8 cellular contexts compared by ENCODE assay signal in the genomic region with DNA sequence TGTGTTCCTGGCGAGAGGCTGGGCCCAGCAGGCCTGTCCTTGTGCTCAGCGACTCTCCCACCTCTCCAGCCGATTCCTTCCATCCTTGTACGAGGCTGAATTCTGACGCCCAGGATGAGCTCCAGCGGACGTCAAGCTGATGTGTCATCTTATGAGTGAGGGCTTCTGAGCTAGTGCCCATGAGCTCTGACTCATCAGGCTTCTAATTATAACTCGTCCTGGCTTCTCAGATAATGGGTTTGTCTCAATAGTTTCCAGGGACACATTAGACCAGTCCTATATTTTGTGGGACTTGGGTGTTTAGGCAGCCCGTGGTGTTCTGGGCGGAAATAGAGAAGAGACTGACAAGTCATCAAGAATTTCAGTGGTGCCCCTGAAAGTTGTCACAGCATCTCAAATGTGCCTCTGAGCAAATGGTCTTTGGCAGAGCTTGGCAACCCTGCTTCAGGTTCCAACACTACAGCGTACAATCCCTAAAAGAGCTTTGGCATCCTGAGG.
DNase-seq lines count a peak whose midpoint lies in the region; ATAC-seq and TF ChIP-seq lines count a peak whose summit lies in the region.

No MANE protein-coding gene starts in this region.

- no peak overlapping the region for H3K9ac ChIP-seq in fibroblast of lung (ENCODE audit: insufficient read depth, low read length)

- peak overlapping the region; percentile 42 for H3K4me2 ChIP-seq in fibroblast of lung (ENCODE audit: extremely low read depth, insufficient read depth, low read length)

- H3K27ac ChIP-seq in A673 (ENCODE audit: low read depth, low read length, poor library complexity, severe bottlenecking), result no peak overlapping the region
- H3K27ac ChIP-seq in fibroblast of lung (ENCODE audit: insufficient read depth, low read length), result peak overlapping the region; percentile 85

- H4K20me1 ChIP-seq in fibroblast of lung (ENCODE audit: control insufficient read depth, extremely low read depth, insufficient read depth, low read length), result no peaks in the 10 kb centered on the region

- DNase-seq in A673 (ENCODE audit: low spot score), result peak; percentile 91
- peak; percentile 76 for DNase-seq in HFF-Myc (ENCODE audit: extremely low read depth, low read depth)
- DNase-seq in UCSD-AML1 (lab: John Stamatoyannopoulos, UW; ENCODE audit: unreplicated experiment), result peak; percentile 53
- peak; percentile 96 for DNase-seq in fibroblast of lung (ENCODE audit: low read depth in 2 of 2)
- peak; percentile 96 for DNase-seq in skeletal muscle cell (ENCODE audit: low read depth)
- no peak for DNase-seq in glutamatergic neuron
- DNase-seq in NAMALWA (ENCODE audit: low spot score), result no peak

- H3K4me3 ChIP-seq in A673 (ENCODE audit: low read depth, low read length, poor library complexity, severe bottlenecking), result no peak overlapping the region
- no peak overlapping the region for H3K4me3 ChIP-seq in HFF-Myc (replicated peaks; ENCODE audit: low read depth, low read length)
- H3K4me3 ChIP-seq in fibroblast of lung (replicated peaks in 1 of 4; ENCODE audit: control extremely low read depth in 1 of 4, insufficient read depth in 1 of 4, low read depth in 3 of 4, low read length in 4 of 4), result no peak overlapping the region
- no peak overlapping the region for H3K4me3 ChIP-seq in skeletal muscle cell (ENCODE audit: low read depth, low read length)

- BruUV-seq in A673 (replicated peaks; lab: Mats Ljungman, UMichigan), result no TSS peak

- TF ChIP-seq CTCF in A673 (conservative IDR thresholded peaks at IDR 0.05; ENCODE audit: low read depth, low read length), result no peak
- TF ChIP-seq CTCF in HFF-Myc (IDR thresholded peaks at IDR 0.05; ENCODE audit: low read depth, low read length, missing control alignments), result no peak
- no peak for TF ChIP-seq CTCF in fibroblast of lung (conservative IDR thresholded peaks at IDR 0.05 in 1 of 2, IDR thresholded peaks at IDR 0.05 in 1 of 2; ENCODE audit: low read depth in 1 of 2, low read length in 2 of 2)
- no peak for TF ChIP-seq CTCF in glutamatergic neuron (IDR thresholded peaks at IDR 0.05; ENCODE audit: partially characterized antibody, unreplicated experiment)

- no peak overlapping the region for H3K4me3 Mint-ChIP-seq in glutamatergic neuron (ENCODE audit: unreplicated experiment)

- H3K4me1 ChIP-seq in A673 (ENCODE audit: insufficient read depth, low read length, poor library complexity, severe bottlenecking) (peaks cover 14% of the 10 kb centered on the region), fibroblast of lung (ENCODE audit: control insufficient read depth, extremely low read depth, insufficient read depth, low read length) (peaks cover 27% of the 10 kb centered on the region)

- no peak for ATAC-seq in GM19328 (IDR thresholded peaks at IDR 0.05; ENCODE audit: unreplicated experiment)

- H2AFZ ChIP-seq in fibroblast of lung (ENCODE audit: low read length), result no peak overlapping the region

- no peaks in the 10 kb centered on the region for H3K79me2 ChIP-seq in fibroblast of lung (ENCODE audit: control insufficient read depth, insufficient read depth, low read length)

- intact Hi-C loops in A673 (cut with micrococcal nuclease; ENCODE audit: unreplicated experiment), result no loop called here

- POLR2A ChIA-PET in A673 (lab: Charles Lee; ENCODE audit: low non-redundant PET), result no interaction called here

- H3K27ac Mint-ChIP-seq in glutamatergic neuron (ENCODE audit: unreplicated experiment), result no peak overlapping the region

- H3K36me3 Mint-ChIP-seq in glutamatergic neuron (ENCODE audit: unreplicated experiment), result no peaks in the 10 kb centered on the region

- no peaks in the 10 kb centered on the region for H3K27me3 ChIP-seq in A673 (replicated peaks; ENCODE audit: insufficient read depth, low read depth, low read length, poor library complexity)
- no peaks in the 10 kb centered on the region for H3K27me3 ChIP-seq in fibroblast of lung (ENCODE audit: control insufficient read depth, insufficient read depth, low read length)

- H3K36me3 ChIP-seq in A673 (ENCODE audit: insufficient read depth, low read length, poor library complexity, severe bottlenecking), result no peaks in the 10 kb centered on the region
- H3K36me3 ChIP-seq in fibroblast of lung (ENCODE audit: control insufficient read depth, insufficient read depth, low read length), result no peaks in the 10 kb centered on the region

- H3K9me3 ChIP-seq in A673 (ENCODE audit: low read depth, low read length, poor library complexity, severe bottlenecking) (no peaks in the 10 kb centered on the region), fibroblast of lung (ENCODE audit: control insufficient read depth, insufficient read depth, low read depth, low read length) (no peaks in the 10 kb centered on the region)

- peaks cover 1% of the 10 kb centered on the region for H3K27me3 Mint-ChIP-seq in glutamatergic neuron (ENCODE audit: unreplicated experiment)

- H3K4me1 Mint-ChIP-seq in glutamatergic neuron (ENCODE audit: low read depth, unreplicated experiment), result no peaks in the 10 kb centered on the region

- H3K9me3 Mint-ChIP-seq in glutamatergic neuron (ENCODE audit: unreplicated experiment), result peaks cover 4% of the 10 kb centered on the region

- CTCF ChIA-PET in A673 (lab: Charles Lee), result no interaction called here

Comparison
In these comparisons a context has a peak if more than half of its experiments do, and no peak if none do; other contexts are left out.
1. DNase-seq: peak in A673 (single experiment), HFF-Myc (single experiment), UCSD-AML1 (single experiment), fibroblast of lung (2 of 2) and skeletal muscle cell (single experiment); none in glutamatergic neuron (single experiment) and NAMALWA (single experiment).